7 cellular contexts compared by ENCODE assay signal in genomic region chr20:36848078-36848660, GRCh38. TPM values are rescaled to one million over a fixed set of nuclear protein-coding genes. Genes with fewer than 3 reads are reported as not detected.
DNase-seq lines count a peak whose midpoint lies in the region; ATAC-seq, FAIRE-seq and TF ChIP-seq lines count a peak whose summit lies in the region.

No MANE protein-coding gene starts in this region.

- H2BK20ac ChIP-seq in H1 (ENCODE audit: low read length): no peak overlapping the region

- H3K56ac ChIP-seq in H1 (replicated peaks; ENCODE audit: insufficient read length, low read depth, low read length): no peak overlapping the region

- DNase-seq in NCI-H226 (peak; percentile 90), H1 (ENCODE audit: low read depth in 1 of 2, low spot score in 2 of 2) (no peak), mucosa of gallbladder (ENCODE audit: low spot score) (peak; percentile 67), BE2C (no peak)
- no peak for DNase-seq in activated effector memory CD4-positive, alpha-beta T cell treated with Interleukin-2 at 50 U/mL for 16 hours

- no peak overlapping the region for H2BK5ac ChIP-seq in H1 (ENCODE audit: low read depth, low read length)

- no peak overlapping the region; a peak in 1 of 7 replicates for H3K9ac ChIP-seq in H1 (replicated peaks in 1 of 4; ENCODE audit: extremely low read depth in 1 of 4, low read depth in 3 of 4, low read length in 3 of 4)

- H3K23me2 ChIP-seq in H1 (ENCODE audit: low read depth, low read length): 0 out of 2 replicates have a peak, but pooled peaks cover 2% of the 10 kb centered on the region

- no peak for TF ChIP-seq POLR2A in H1 (IDR thresholded peaks at IDR 0.05; ENCODE audit: control extremely low read depth in 1 of 2, low read depth in 2 of 2, low read length in 2 of 2)

- H3K27me3 ChIP-seq in H1 (replicated peaks in 1 of 4; ENCODE audit: control insufficient read depth in 3 of 4, extremely low read depth in 1 of 4, insufficient read depth in 3 of 4, low read length in 3 of 4) (no peaks in the 10 kb centered on the region), BE2C (no peaks in the 10 kb centered on the region)

- H3K23ac ChIP-seq in H1 (ENCODE audit: insufficient read length): no peak overlapping the region

- no peak for TF ChIP-seq RAD21 in H1 (IDR thresholded peaks at IDR 0.05 in 1 of 2, conservative IDR thresholded peaks at IDR 0.05 in 1 of 2; ENCODE audit: low read depth in 2 of 2, low read length in 2 of 2)

- no peak overlapping the region for H3K14ac ChIP-seq in H1 (ENCODE audit: insufficient read length)

- H4K8ac ChIP-seq in H1 (ENCODE audit: extremely low read depth, insufficient read depth, low read length): no peak overlapping the region; the same call in 1 of the 2 replicates

- H2AFZ ChIP-seq in H1 (ENCODE audit: low read length): no peak overlapping the region

- no peak for ATAC-seq in HG02973 (IDR thresholded peaks at IDR 0.05; ENCODE audit: unreplicated experiment)

- TF ChIP-seq CTCF in H1 (IDR thresholded peaks at IDR 0.05; ENCODE audit: control extremely low read depth in 1 of 3, insufficient read depth in 1 of 3, low read depth in 1 of 3, low read length in 3 of 3) (no peak), BE2C (IDR thresholded peaks at IDR 0.05; ENCODE audit: low read depth, low read length) (no peak)

- no peak overlapping the region for H4K91ac ChIP-seq in H1 (replicated peaks; ENCODE audit: insufficient read length, low read length)

- H2AK5ac ChIP-seq in H1 (ENCODE audit: low read depth, low read length): no peak overlapping the region

- H3K79me2 ChIP-seq in H1 (ENCODE audit: control insufficient read depth in 1 of 2, insufficient read depth in 2 of 2, low read length in 2 of 2): peaks cover 0 to 7% of the 10 kb centered on the region in 2 experiments; a peak in 2 of 4 replicates

- no peak overlapping the region for H3K4ac ChIP-seq in H1 (replicated peaks; ENCODE audit: insufficient read length, low read depth, low read length)

- no peak for FAIRE-seq in H1 (lab: Jason Lieb, UNC)

- no peak overlapping the region for H2BK15ac ChIP-seq in H1 (ENCODE audit: low read length)

- H3K4me1 ChIP-seq in H1 (replicated peaks in 1 of 4; ENCODE audit: control insufficient read depth in 3 of 4, insufficient read depth in 4 of 4, low read length in 3 of 4) (peaks cover 0 to 3% (median under 1%) of the 10 kb centered on the region in 4 experiments; a peak in 1 of 7 replicates), urinary bladder (ENCODE audit: insufficient read depth) (no peaks in the 10 kb centered on the region), BE2C (peaks cover 4% of the 10 kb centered on the region; the same call in 1 of the 2 replicates)

- TF ChIP-seq EP300 in H1 (IDR thresholded peaks at IDR 0.05; ENCODE audit: borderline replicate concordance in 1 of 2, low read depth in 2 of 2, low read length in 2 of 2): no peak

- H3K4me3 ChIP-seq in H1 (ENCODE audit: extremely low read depth in 1 of 4, insufficient read depth in 2 of 4, low read depth in 3 of 4, low read length in 4 of 4) (no peak overlapping the region), urinary bladder (ENCODE audit: low read depth, low read length) (no peak overlapping the region), BE2C (ENCODE audit: low read depth, low read length) (no peak overlapping the region)

- H2BK12ac ChIP-seq in H1 (ENCODE audit: low read depth, low read length): 0 out of 2 replicates have a peak overlapping the region, but pooled peaks have one; percentile 50

- H3K18ac ChIP-seq in H1 (ENCODE audit: extremely low read depth, low read length): no peak overlapping the region

- no peak overlapping the region for H3K27ac ChIP-seq in H1 (ENCODE audit: low read depth, low read length)
- H3K27ac ChIP-seq in urinary bladder (ENCODE audit: low read depth): peak overlapping the region; percentile 82

- H4K5ac ChIP-seq in H1 (ENCODE audit: insufficient read length, low read depth, low read length): no peak overlapping the region

- no peak overlapping the region for H3K4me2 ChIP-seq in H1 (ENCODE audit: insufficient read depth in 1 of 2, low read depth in 2 of 2, low read length in 2 of 2)

- POLR2A ChIA-PET in H1 (lab: Charles Lee; ENCODE audit: partially characterized antibody): interaction anchor here (1.1 to 8.6 kb wide), 5 partner anchors 9 to 172 kb away, joined by 3 to 54 read pairs (median 4); no protein-coding TSS in a partner anchor

- 89% methylated on average over 6 of the region's 6 CpGs; no CpG with 5 or more reads in 1 of the 2 experiments for WGBS in H1 (ENCODE audit: extremely low coverage in 1 of 2, insufficient coverage in 1 of 2, insufficient read length in 1 of 2, insufficient replicate concordance in 2 of 2, low coverage in 1 of 2, low lambda C conversion rate in 2 of 2, missing lambda C conversion rate in 1 of 2), 2 experiments
- 29% methylated on average over 6 of the region's 6 CpGs for WGBS in urinary bladder

- CTCF ChIA-PET in H1 (lab: Charles Lee; ENCODE audit: partially characterized antibody): interaction anchor here (0.6 to 5.6 kb wide), 8 partner anchors 10 to 155 kb away, joined by 3 to 45 read pairs (median 8); a partner anchor contains a TSS

- peaks cover 2% of the 10 kb centered on the region; the same call in 1 of the 2 replicates for H3K79me1 ChIP-seq in H1 (ENCODE audit: low read depth, low read length)

- H3K36me3 ChIP-seq in H1 (ENCODE audit: control insufficient read depth in 2 of 4, insufficient read depth in 4 of 4, low read length in 3 of 4) (peaks cover 0 to under 1% (median 0%) of the 10 kb centered on the region in 4 experiments; a peak in 2 of 8 replicates), urinary bladder (ENCODE audit: insufficient read depth) (no peaks in the 10 kb centered on the region), BE2C (peaks cover 9% of the 10 kb centered on the region)

- peaks cover 0 to 7% of the 10 kb centered on the region in 2 experiments for H4K20me1 ChIP-seq in H1 (replicated peaks in 1 of 2; ENCODE audit: control insufficient read depth in 1 of 2, insufficient read depth in 2 of 2, low read length in 2 of 2)

- H3K9me3 ChIP-seq in H1 (ENCODE audit: insufficient read depth in 2 of 2, low read depth in 1 of 2, low read length in 1 of 2) (peaks cover 3 to 4% of the 10 kb centered on the region in 2 experiments; a peak in 3 of 4 replicates), BE2C (peaks cover 3% of the 10 kb centered on the region; the same call in 1 of the 2 replicates)

- no peak overlapping the region for H2BK120ac ChIP-seq in H1 (replicated peaks; ENCODE audit: low read depth, low read length)

TF ChIP-seq in H1, 55 proteins besides CTCF, POLR2A, EP300 and RAD21:
- TF ChIP-seq NRF1 (IDR thresholded peaks at IDR 0.05; ENCODE audit: low read depth, low read length) (no peak), TAF1 (IDR thresholded peaks at IDR 0.05; ENCODE audit: low read depth, low read length) (no peak), RFX5 (IDR thresholded peaks at IDR 0.05; ENCODE audit: borderline replicate concordance, low read depth, low read length) (no peak), CEBPB (IDR thresholded peaks at IDR 0.05; ENCODE audit: low read depth, low read length) (no peak)

RNA-seq across cellular contexts. Expression of gene TLDC2, which starts 27.8 kb away (rescaled TPM):
- 0.23 and 0.34 TPM in 2 replicates for total RNA-seq in H1 (2021; fragmentation: NEBNext Ultra II Directional; extraction: Animal tissue kit (Norgen Biotek cat#: 25700))
- polyA plus RNA-seq in H1 (2011; rRNA removed) (0.20 and 0.29 TPM in 2 replicates), urinary bladder (0.33 TPM)
- 0.25 TPM for polyA plus RNA-seq in H1 (2011; cell fraction: cytosol; rRNA removed)
- 0.17 TPM for polyA plus RNA-seq in H1 (2011; cell fraction: nucleus; rRNA removed)
- polyA plus RNA-seq in H1 (2012, experiment 1 of 2): 0.42 to 0.85 TPM (median 0.63 TPM) in 4 replicates
- 0.37 TPM for polyA plus RNA-seq in H1 (2012, experiment 2 of 2)
- polyA plus RNA-seq in H1 (2013, experiment 1 of 2): 0.06 TPM
- 0.13 TPM for polyA plus RNA-seq in H1 (2013, experiment 2 of 2)
- polyA minus RNA-seq in H1 (2011; rRNA and poly(A)+ RNA removed): 0.20 TPM in 1 of 2 replicates, not detected in the other
- not detected for polyA minus RNA-seq in H1 (2011; cell fraction: cytosol; rRNA and poly(A)+ RNA removed)
- 0.60 TPM for polyA minus RNA-seq in H1 (2011; cell fraction: nucleus; rRNA and poly(A)+ RNA removed)
- total RNA-seq in mucosa of gallbladder (9.7 TPM), urinary bladder (1.6 TPM)
- not detected for polyA plus RNA-seq in BE2C (2012; ENCODE audit: insufficient read depth, insufficient read length, low read depth)

Comparison
In these comparisons a context has a peak if more than half of its experiments do, and no peak if none do; other contexts are left out.
1. DNase-seq: peak in NCI-H226 (single experiment) and mucosa of gallbladder (single experiment); none in H1 (0 of 2), BE2C (single experiment) and activated effector memory CD4-positive, alpha-beta T cell treated with Interleukin-2 at 50 U/mL for 16 hours (single experiment).